15 cellular contexts compared by ENCODE assay signal in the genomic region with DNA sequence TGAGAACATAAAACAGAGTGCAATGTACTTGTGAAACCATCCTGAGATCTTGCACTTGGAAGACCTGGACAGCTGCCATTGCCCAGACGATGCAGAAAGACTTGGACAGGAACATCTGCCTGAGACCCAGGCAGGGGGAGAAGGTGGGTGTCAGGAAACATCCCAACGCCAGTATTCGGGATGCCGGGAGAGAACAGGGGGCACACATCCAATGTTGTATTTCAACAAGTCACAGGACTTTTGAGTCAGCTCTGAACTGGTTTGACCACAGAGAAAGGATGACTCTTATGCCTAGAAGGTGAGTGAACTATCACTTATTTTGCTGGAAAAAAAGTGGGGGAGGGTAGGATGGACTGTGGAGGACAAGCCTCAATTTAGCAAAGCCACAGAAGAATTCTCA.
DNase-seq lines count a peak whose midpoint lies in the region; ATAC-seq and TF ChIP-seq lines count a peak whose summit lies in the region.
"Had no signal": no experiment of that assay in that cellular context is flagged by ENCODE, and none has a peak within 500 bp of the region (broad histone marks: within the 10 kb centered on the region; RNA-seq: fewer than 3 reads in every experiment).

No MANE protein-coding gene starts in this region.

- no peaks in the 10 kb centered on the region for H3K27me3 Mint-ChIP-seq in osteocyte (ENCODE audit: unreplicated experiment)

- peaks cover 6% of the 10 kb centered on the region for H3K9me3 Mint-ChIP-seq in osteocyte (ENCODE audit: unreplicated experiment)
- H3K9me3 Mint-ChIP-seq: activated naive CD4-positive, alpha-beta T cell treated with anti-CD3 and anti-CD28 coated beads, Interleukin-2, amount 50 U/mL, for 24 hours had no signal

- ATAC-seq in esophagus mucosa, result peak; percentile 65
- ATAC-seq: activated CD4-positive, CD25-positive, alpha-beta regulatory T cell treated with anti-CD3 and anti-CD28 coated beads, Interleukin-2, amount 50 U/mL, for 24 hours had no signal

- DNase-seq in A172 (ENCODE audit: low spot score) (peak; percentile 6), LHCN-M2 (ENCODE audit: low read depth) (peak; percentile 3), osteocyte (ENCODE audit: extremely low spot score, unreplicated experiment) (no peak), cerebellar cortex (ENCODE audit: low spot score) (no peak), UCSD-AML1 (lab: John Stamatoyannopoulos, UW; ENCODE audit: unreplicated experiment) (no peak), NCI-H446 treated with DMSO at 0.1 percent for 48 hours (lab: John Stamatoyannopoulos, UW) (no peak), NCI-H446 (lab: John Stamatoyannopoulos, UW) (no peak)
- DNase-seq: ACHN; NCI-H2081; pancreas; stimulated activated CD4-positive, alpha-beta T cell treated with anti-CD3 and anti-CD28 coated beads, Interleukin-15, amount 100 ng/mL, for 24 hours; T-helper 1 cell had no signal

- H3K4me3 Mint-ChIP-seq in osteocyte (ENCODE audit: unreplicated experiment), result no peak overlapping the region
- H3K4me3 Mint-ChIP-seq: activated naive CD4-positive, alpha-beta T cell treated with anti-CD3 and anti-CD28 coated beads, Interleukin-2, amount 50 U/mL, for 24 hours had no signal

- no peaks in the 10 kb centered on the region for H3K36me3 Mint-ChIP-seq in osteocyte (ENCODE audit: unreplicated experiment)
- H3K36me3 Mint-ChIP-seq: activated naive CD4-positive, alpha-beta T cell treated with anti-CD3 and anti-CD28 coated beads, Interleukin-2, amount 50 U/mL, for 24 hours had no signal

- TF ChIP-seq CTCF in osteocyte (IDR thresholded peaks at IDR 0.05), result no peak

- H3K27ac Mint-ChIP-seq in osteocyte (ENCODE audit: unreplicated experiment), result peak overlapping the region; percentile 93
- H3K27ac Mint-ChIP-seq: activated naive CD4-positive, alpha-beta T cell treated with anti-CD3 and anti-CD28 coated beads, Interleukin-2, amount 50 U/mL, for 24 hours had no signal

- H3K4me1 Mint-ChIP-seq in osteocyte (ENCODE audit: unreplicated experiment), result peaks cover 46% of the 10 kb centered on the region
- H3K4me1 Mint-ChIP-seq: activated naive CD4-positive, alpha-beta T cell treated with anti-CD3 and anti-CD28 coated beads, Interleukin-2, amount 50 U/mL, for 24 hours had no signal

Comparison
In these comparisons a context has a peak if more than half of its experiments do, and no peak if none do; other contexts are left out.
1. DNase-seq: peak in A172 (single experiment) and LHCN-M2 (single experiment); none in osteocyte (single experiment), cerebellar cortex (single experiment), UCSD-AML1 (single experiment), NCI-H446 treated with DMSO at 0.1 percent for 48 hours (single experiment) and NCI-H446 (0 of 2).